1 cellular context compared by ENCODE assay signal in genomic region chr11:96388891-96389603, GRCh38.
TF ChIP-seq lines count a peak whose summit lies in the region.

No MANE protein-coding gene starts in this region.

TF ChIP-seq in A549, 52 proteins besides CTCF, POLR2A, EP300 and RAD21 (continued from another document):
- TF ChIP-seq HES2 (IDR thresholded peaks at IDR 0.05) (no peak), FOXS1 (CRISPR knock-in tag; IDR thresholded peaks at IDR 0.05) (no peak), NR3C1 (IDR thresholded peaks at IDR 0.05) (no peak), EHF (CRISPR knock-in tag; IDR thresholded peaks at IDR 0.05) (no peak), ZC3H11A (IDR thresholded peaks at IDR 0.05) (no peak), TFCP2L1 (CRISPR knock-in tag; IDR thresholded peaks at IDR 0.05) (no peak)
